In genomic region chr16:13378151-13378550, GRCh38 we compare ENCODE assay signal across 20 cellular contexts.
DNase-seq lines count a peak whose midpoint lies in the region; TF ChIP-seq lines count a peak whose summit lies in the region.
"Had no signal": no experiment of that assay in that cellular context is flagged by ENCODE, and none has a peak within 500 bp of the region (broad histone marks: within the 10 kb centered on the region; RNA-seq: fewer than 3 reads in every experiment).

No MANE protein-coding gene starts in this region.

- H4K20me1 ChIP-seq in osteoblast (ENCODE audit: insufficient read depth, low read length) = no peaks in the 10 kb centered on the region
- H4K20me1 ChIP-seq: BLaER1 treated with 17β-estradiol and CSF1 and Interleukin-3, amounts not matched to agents 10 nM and 100 nM had no signal

- H3K36me3 ChIP-seq in osteoblast (ENCODE audit: insufficient read depth, low read length) = no peaks in the 10 kb centered on the region
- H3K36me3 ChIP-seq: BLaER1 treated with 17β-estradiol and CSF1 and Interleukin-3, amounts not matched to agents 10 nM and 100 nM had no signal

- H3K9me3 ChIP-seq in osteoblast (ENCODE audit: low read depth, low read length) = no peaks in the 10 kb centered on the region

- no peak overlapping the region for H2AFZ ChIP-seq in osteoblast (ENCODE audit: low read length)

- TF ChIP-seq CTCF in foreskin fibroblast (IDR thresholded peaks at IDR 0.05; ENCODE audit: low read depth, low read length) (no peak), osteoblast (IDR thresholded peaks at IDR 0.05; ENCODE audit: extremely low read depth, low read depth, low read length) (no peak)

- no peak overlapping the region for H3K27ac ChIP-seq in osteoblast (ENCODE audit: low read depth, low read length)
- H3K27ac ChIP-seq: A549; BLaER1 treated with 17β-estradiol and CSF1 and Interleukin-3, amounts not matched to agents 10 nM and 100 nM; RWPE1 had no signal

- H3K4me2 ChIP-seq in osteoblast (ENCODE audit: insufficient read depth, low read length) = no peak overlapping the region
- H3K4me2 ChIP-seq: A549; BLaER1 treated with 17β-estradiol and CSF1 and Interleukin-3, amounts not matched to agents 10 nM and 100 nM had no signal

- H3K27me3 ChIP-seq in osteoblast (ENCODE audit: insufficient read depth, low read length) = no peaks in the 10 kb centered on the region
- H3K27me3 ChIP-seq: BLaER1 treated with 17β-estradiol and CSF1 and Interleukin-3, amounts not matched to agents 10 nM and 100 nM had no signal

- in situ Hi-C loops in ACHN (cut with HindIII; ENCODE audit: low pct_ligation_motif_present, low pct_unique_long_range_greater_than_20kb, low sequenced_read_pairs) = no loop called here

- no peaks in the 10 kb centered on the region for H3K4me1 ChIP-seq in osteoblast (ENCODE audit: insufficient read depth, low read length)
- H3K4me1 ChIP-seq: A549; BLaER1 treated with 17β-estradiol and CSF1 and Interleukin-3, amounts not matched to agents 10 nM and 100 nM had no signal

- DNase-seq in ACHN (peak; percentile 19), M059J (ENCODE audit: low read depth) (peak; percentile 50), foreskin fibroblast (peak; percentile 32 to 33), osteoblast (ENCODE audit: insufficient read length, low spot score, missing footprints) (peak; percentile 53), NCI-H510A treated with DMSO at 0.1 percent for 48 hours (lab: John Stamatoyannopoulos, UW) (no peak), HuH-7 (ENCODE audit: low spot score) (no peak), T-helper 1 cell (no peak)
- no peak for DNase-seq in activated CD4-positive, CD25-positive, alpha-beta regulatory T cell treated with anti-CD3 and anti-CD28 coated beads, Interleukin-2, amount 50 U/mL, for 72 hours
- DNase-seq: CD8-positive, alpha-beta T cell; DMS53; EL; KG1; NCI-H1417 treated with DMSO at 0.1 percent for 48 hours; NCI-H187 treated with DMSO at 0.1 percent for 48 hours; NCI-H2227 treated with DMSO at 0.1 percent for 48 hours; NCI-H524; NCI-H82 had no signal

- no peaks in the 10 kb centered on the region for H3K79me2 ChIP-seq in osteoblast (ENCODE audit: insufficient read depth, low read length)

- H3K4me3 ChIP-seq in foreskin fibroblast (ENCODE audit: low read depth in 1 of 2, low read length in 2 of 2) (no peak overlapping the region), osteoblast (ENCODE audit: insufficient read depth, low read length) (no peak overlapping the region)
- H3K4me3 ChIP-seq: A549; BLaER1 treated with 17β-estradiol and CSF1 and Interleukin-3, amounts not matched to agents 10 nM and 100 nM had no signal

Comparison
In these comparisons a context has a peak if more than half of its experiments do, and no peak if none do; other contexts are left out.
1. DNase-seq: peak in ACHN (single experiment), M059J (single experiment), foreskin fibroblast (2 of 2) and osteoblast (single experiment); none in NCI-H510A treated with DMSO at 0.1 percent for 48 hours (single experiment), HuH-7 (single experiment), T-helper 1 cell (0 of 5) and activated CD4-positive, CD25-positive, alpha-beta regulatory T cell treated with anti-CD3 and anti-CD28 coated beads, Interleukin-2, amount 50 U/mL, for 72 hours (single experiment).